Comparison of ENCODE assay signal across 29 cellular contexts in genomic region chr9:77811832-77812231, GRCh38.
"Had no signal": no experiment of that assay in that cellular context is flagged by ENCODE, and none has a peak within 500 bp of the region (broad histone marks: within the 10 kb centered on the region; RNA-seq: fewer than 3 reads in every experiment).

No MANE protein-coding gene starts in this region.

- H3K9me3 ChIP-seq: body of pancreas, esophagus muscularis mucosa, gastrocnemius medialis, neutrophil, ovary, prostate gland, right atrium auricular region, thyroid gland, upper lobe of right lung had no signal

- H3K4me1 ChIP-seq: prostate gland had no signal

- H3K36me3 ChIP-seq: gastrocnemius medialis, ovary, prostate gland, right atrium auricular region, thyroid gland had no signal

- H3K27me3 ChIP-seq: body of pancreas, esophagus muscularis mucosa, gastrocnemius medialis, neutrophil, ovary, right atrium auricular region, thyroid gland, upper lobe of right lung had no signal

- H3K27ac Mint-ChIP-seq: activated CD4-positive, alpha-beta T cell treated with anti-CD3 and anti-CD28 coated beads, Interleukin-2, amount 10 ng/mL, durations not matched to agents 7 days and 5 days; activated CD8-positive, alpha-beta memory T cell treated with anti-CD3 and anti-CD28 coated beads, Interleukin-2, amount 10 ng/mL, durations not matched to agents 7 days and 5 days; activated CD8-positive, alpha-beta T cell treated with anti-CD3 and anti-CD28 coated beads for 36 hours; activated naive CD8-positive, alpha-beta T cell treated with anti-CD3 and anti-CD28 coated beads, Interleukin-2, amount 50 U/mL, for 24 hours; memory B cell; natural killer cell treated with Interleukin-12 subunit alpha and Interleukin-12 subunit beta and Interleukin-15 and Interleukin-18, amount 100 ng/mL, for 72 hours; T-helper 2 cell treated with Interferon-gamma antibody and Interleukin-4, amounts not matched to agents 5 μg/mL and 100 μg/mL, for 36 hours had no signal

- H3K4me3 Mint-ChIP-seq: activated CD4-positive, alpha-beta T cell treated with anti-CD3 and anti-CD28 coated beads, Interleukin-2, amount 10 ng/mL, durations not matched to agents 7 days and 5 days; activated CD8-positive, alpha-beta memory T cell treated with anti-CD3 and anti-CD28 coated beads, Interleukin-2, amount 10 ng/mL, durations not matched to agents 7 days and 5 days; activated CD8-positive, alpha-beta T cell treated with anti-CD3 and anti-CD28 coated beads for 36 hours; activated naive CD8-positive, alpha-beta T cell treated with anti-CD3 and anti-CD28 coated beads, Interleukin-2, amount 50 U/mL, for 24 hours; memory B cell; natural killer cell treated with Interleukin-12 subunit alpha and Interleukin-12 subunit beta and Interleukin-15 and Interleukin-18, amount 100 ng/mL, for 72 hours; T-helper 2 cell treated with Interferon-gamma antibody and Interleukin-4, amounts not matched to agents 5 μg/mL and 100 μg/mL, for 36 hours had no signal

- H3K27ac ChIP-seq: body of pancreas, esophagus muscularis mucosa, gastrocnemius medialis, neutrophil, ovary, prostate gland, right atrium auricular region, thyroid gland, upper lobe of right lung, VCaP had no signal

- DNase-seq: activated CD4-positive, alpha-beta T cell treated with anti-CD3 and anti-CD28 coated beads, Interleukin-2, amount 10 ng/mL, durations not matched to agents 7 days and 5 days; activated CD8-positive, alpha-beta memory T cell treated with anti-CD3 and anti-CD28 coated beads, Interleukin-2, amount 10 ng/mL, durations not matched to agents 7 days and 5 days; activated CD8-positive, alpha-beta T cell treated with anti-CD3 and anti-CD28 coated beads for 36 hours; activated effector memory CD4-positive, alpha-beta T cell treated with anti-CD3 and anti-CD28 coated beads, Interleukin-2, amount 50 U/mL, for 16 hours; activated naive CD4-positive, alpha-beta T cell treated with anti-CD3 and anti-CD28 coated beads, Interleukin-2, amount 50 U/mL, for 16 hours; activated naive CD8-positive, alpha-beta T cell treated with anti-CD3 and anti-CD28 coated beads, Interleukin-2, amount 50 U/mL, for 24 hours; activated T-cell treated with anti-CD3 and anti-CD28 coated beads for 4 hours; anterior cingulate cortex; body of pancreas; caudate nucleus; dermis blood vessel endothelial cell; effector CD8-positive, alpha-beta T cell; gastrocnemius medialis; hypothalamus; left ventricle myocardium superior; ovary; stimulated activated CD4-positive, alpha-beta T cell treated with anti-CD3 and anti-CD28 coated beads, Interleukin-4, amount 100 ng/mL, for 4 hours; stimulated activated naive CD8-positive, alpha-beta T cell treated with anti-CD3 and anti-CD28 coated beads, Interleukin-15, Interleukin-2, amounts not matched to agents 100 U/mL and 50 U/mL, for 24 hours; thyroid gland; upper lobe of right lung had no signal

- ATAC-seq: activated CD4-positive, CD25-positive, alpha-beta regulatory T cell treated with anti-CD3 and anti-CD28 coated beads, Interleukin-2, amount 50 U/mL, for 24 hours; activated CD8-positive, alpha-beta memory T cell treated with anti-CD3 and anti-CD28 coated beads, Interleukin-2, amount 10 ng/mL, durations not matched to agents 7 days and 5 days; activated CD8-positive, alpha-beta T cell treated with anti-CD3 and anti-CD28 coated beads for 36 hours; activated naive CD8-positive, alpha-beta T cell treated with anti-CD3 and anti-CD28 coated beads, Interleukin-2, amount 50 U/mL, for 24 hours; body of pancreas; gastrocnemius medialis; left ventricle myocardium superior; natural killer cell treated with Interleukin-12 subunit alpha and Interleukin-12 subunit beta and Interleukin-15 and Interleukin-18, amount 100 ng/mL, for 72 hours; stimulated activated naive CD8-positive, alpha-beta T cell treated with anti-CD3 and anti-CD28 coated beads, Interleukin-15, Interleukin-2, amounts not matched to agents 100 U/mL and 50 U/mL, for 24 hours; upper lobe of right lung had no signal

- H3K9me3 Mint-ChIP-seq: activated CD8-positive, alpha-beta T cell treated with anti-CD3 and anti-CD28 coated beads for 36 hours; activated naive CD8-positive, alpha-beta T cell treated with anti-CD3 and anti-CD28 coated beads, Interleukin-2, amount 50 U/mL, for 24 hours; memory B cell; natural killer cell treated with Interleukin-12 subunit alpha and Interleukin-12 subunit beta and Interleukin-15 and Interleukin-18, amount 100 ng/mL, for 72 hours; T-helper 2 cell treated with Interferon-gamma antibody and Interleukin-4, amounts not matched to agents 5 μg/mL and 100 μg/mL, for 36 hours had no signal

- H3K4me1 Mint-ChIP-seq: memory B cell had no signal

- H3K27me3 Mint-ChIP-seq: activated CD4-positive, alpha-beta T cell treated with anti-CD3 and anti-CD28 coated beads, Interleukin-2, amount 10 ng/mL, durations not matched to agents 7 days and 5 days; activated CD8-positive, alpha-beta memory T cell treated with anti-CD3 and anti-CD28 coated beads, Interleukin-2, amount 10 ng/mL, durations not matched to agents 7 days and 5 days; activated CD8-positive, alpha-beta T cell treated with anti-CD3 and anti-CD28 coated beads for 36 hours; activated naive CD8-positive, alpha-beta T cell treated with anti-CD3 and anti-CD28 coated beads, Interleukin-2, amount 50 U/mL, for 24 hours; natural killer cell treated with Interleukin-12 subunit alpha and Interleukin-12 subunit beta and Interleukin-15 and Interleukin-18, amount 100 ng/mL, for 72 hours had no signal

- H3K4me3 ChIP-seq: body of pancreas, esophagus muscularis mucosa, gastrocnemius medialis, ovary, prostate gland, right atrium auricular region, thyroid gland, upper lobe of right lung had no signal

- H3K36me3 Mint-ChIP-seq: memory B cell; natural killer cell treated with Interleukin-12 subunit alpha and Interleukin-12 subunit beta and Interleukin-15 and Interleukin-18, amount 100 ng/mL, for 72 hours had no signal
